8 cellular contexts compared by ENCODE assay signal in the genomic region with DNA sequence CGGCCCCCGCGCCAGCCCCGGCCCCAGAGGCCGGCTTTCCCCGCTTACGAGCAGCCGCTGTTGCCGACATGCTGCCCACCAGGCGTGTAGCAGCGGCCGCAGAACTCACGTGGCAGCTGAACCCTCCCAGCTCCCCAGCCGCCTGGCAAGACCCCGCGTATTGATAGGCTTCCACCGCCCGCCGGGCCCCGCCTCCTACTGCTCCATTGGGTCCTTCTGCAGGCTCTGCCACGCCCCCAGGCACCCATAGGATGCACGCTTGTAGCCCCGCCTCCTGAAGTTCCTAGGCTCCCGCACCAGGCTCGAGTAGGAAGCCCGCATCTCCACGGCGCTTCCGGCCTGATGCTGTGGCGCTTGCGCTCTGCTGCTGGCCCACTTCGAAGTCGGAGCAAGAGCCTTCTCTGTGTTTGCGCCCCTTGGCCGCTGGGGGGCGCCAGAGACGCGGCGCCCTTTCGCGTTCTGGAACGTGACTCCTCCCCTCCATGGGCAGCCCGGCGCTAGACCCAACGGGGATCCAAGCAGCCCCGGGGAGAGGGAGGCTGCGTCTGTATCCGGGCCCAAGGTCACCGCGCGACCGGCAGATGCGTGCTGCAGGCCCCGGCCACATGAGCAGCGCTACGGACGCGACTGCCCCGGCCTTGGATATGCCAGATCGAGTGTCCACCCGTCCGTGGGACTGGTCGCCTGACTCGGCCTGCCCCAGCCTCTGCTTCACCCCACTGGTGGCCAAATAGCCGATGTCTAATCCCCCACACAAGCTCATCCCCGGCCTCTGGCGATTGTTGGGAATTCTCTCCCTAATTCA. TPM values are rescaled to one million over a fixed set of nuclear protein-coding genes. Genes with fewer than 3 reads are reported as not detected.
DNase-seq lines count a peak whose midpoint lies in the region; ATAC-seq and TF ChIP-seq lines count a peak whose summit lies in the region.

A gene (plus strand): TSS at position 566 of the 805 bp plus-strand sequence. CDS start 993 bp downstream, outside the sequence.
A gene with protein sequence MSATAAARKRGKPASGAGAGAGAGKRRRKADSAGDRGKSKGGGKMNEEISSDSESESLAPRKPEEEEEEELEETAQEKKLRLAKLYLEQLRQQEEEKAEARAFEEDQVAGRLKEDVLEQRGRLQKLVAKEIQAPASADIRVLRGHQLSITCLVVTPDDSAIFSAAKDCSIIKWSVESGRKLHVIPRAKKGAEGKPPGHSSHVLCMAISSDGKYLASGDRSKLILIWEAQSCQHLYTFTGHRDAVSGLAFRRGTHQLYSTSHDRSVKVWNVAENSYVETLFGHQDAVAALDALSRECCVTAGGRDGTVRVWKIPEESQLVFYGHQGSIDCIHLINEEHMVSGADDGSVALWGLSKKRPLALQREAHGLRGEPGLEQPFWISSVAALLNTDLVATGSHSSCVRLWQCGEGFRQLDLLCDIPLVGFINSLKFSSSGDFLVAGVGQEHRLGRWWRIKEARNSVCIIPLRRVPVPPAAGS (minus strand): TSS at position 107 of the 805 bp plus-strand sequence. CDS start 37 bp downstream, at position 70.

- peak within 1 kb of the TSS; percentile 85 for H3K27ac Mint-ChIP-seq in dendritic cell treated with granulocyte-macrophage colony-stimulating factor and Interleukin-4, amounts not matched to agents 40 ng/mL and 50 ng/mL, for 4 days

- H3K36me3 Mint-ChIP-seq in dendritic cell treated with granulocyte-macrophage colony-stimulating factor and Interleukin-4, amounts not matched to agents 40 ng/mL and 50 ng/mL, for 4 days (ENCODE audit: low read depth): peaks cover 38% of the 10 kb centered on the region

- TF ChIP-seq CTCF in C4-2B (conservative IDR thresholded peaks at IDR 0.05) (peak; percentile 99), left lung (IDR thresholded peaks at IDR 0.05) (peak; percentile 99 to 100)

- H3K27me3 ChIP-seq in left lung: no peaks in the 10 kb centered on the region

- peaks cover 48% of the 10 kb centered on the region for H3K4me1 Mint-ChIP-seq in dendritic cell treated with granulocyte-macrophage colony-stimulating factor and Interleukin-4, amounts not matched to agents 40 ng/mL and 50 ng/mL, for 4 days (ENCODE audit: low read depth)

- H3K4me3 ChIP-seq in left lung: peak within 1 kb of the TSS; percentile 63 to 86

- peak; percentile 99 for DNase-seq in NCI-H748 (lab: John Stamatoyannopoulos, UW; ENCODE audit: unreplicated experiment)
- DNase-seq in activated CD4-positive, alpha-beta T cell treated with anti-CD3 and anti-CD28 coated beads, Interleukin-2, amount 50 U/mL, for 24 hours (ENCODE audit: low read depth in 1 of 2, low spot score in 1 of 2): peak; percentile 97 to 99
- DNase-seq in left lung: peak; percentile 100
- DNase-seq in stimulated activated CD4-positive, alpha-beta T cell treated with anti-CD3 and anti-CD28 coated beads, Interleukin-4, amount 100 ng/mL, for 1 hour: peak; percentile 100

- no peaks in the 10 kb centered on the region for H3K9me3 Mint-ChIP-seq in dendritic cell treated with granulocyte-macrophage colony-stimulating factor and Interleukin-4, amounts not matched to agents 40 ng/mL and 50 ng/mL, for 4 days

- ATAC-seq in GM19328 (IDR thresholded peaks at IDR 0.05; ENCODE audit: unreplicated experiment): peak; percentile 92
- ATAC-seq in HG03521 (IDR thresholded peaks at IDR 0.05; ENCODE audit: unreplicated experiment): peak; percentile 90
- peak; percentile 93 for ATAC-seq in left lung

- intact Hi-C loops in dendritic cell treated with granulocyte-macrophage colony-stimulating factor and Interleukin-4, amounts not matched to agents 40 ng/mL and 50 ng/mL, for 4 days (cut with micrococcal nuclease): loop anchor here (1.0 to 5.0 kb wide), 3 partner anchors 32 to 115 kb away; a partner anchor contains a TSS
- intact Hi-C loops in left lung (cut with DNase I): no loop called here

- H3K27me3 Mint-ChIP-seq in dendritic cell treated with granulocyte-macrophage colony-stimulating factor and Interleukin-4, amounts not matched to agents 40 ng/mL and 50 ng/mL, for 4 days: no peaks in the 10 kb centered on the region

- no peaks in the 10 kb centered on the region for H3K9me3 ChIP-seq in left lung

- peaks cover 0 to 25% of the 10 kb centered on the region in 2 donors for H3K36me3 ChIP-seq in left lung

- H3K27ac ChIP-seq in C4-2B (peak within 1 kb of the TSS; percentile 81), left lung (peak within 1 kb of the TSS; percentile 88 to 93)

- H3K4me1 ChIP-seq in left lung: peaks cover 11 to 41% of the 10 kb centered on the region in 2 donors

- peak within 1 kb of the TSS; percentile 82 for H3K4me3 Mint-ChIP-seq in dendritic cell treated with granulocyte-macrophage colony-stimulating factor and Interleukin-4, amounts not matched to agents 40 ng/mL and 50 ng/mL, for 4 days

RNA-seq across cellular contexts. Expression of the first gene that starts in this region (rescaled TPM):
- total RNA-seq in left lung: 10 to 100 TPM; 21.0 to 21.4 TPM

RNA-seq across cellular contexts. Expression of the second gene that starts in this region (rescaled TPM):
- 10 to 100 TPM; 14.5 to 25.7 TPM for total RNA-seq in left lung

Comparison
In these comparisons a context has a peak if more than half of its experiments do, and no peak if none do; other contexts are left out.
1. Peak in every context shown above with its lines: DNase-seq, ATAC-seq, H3K4me3 ChIP-seq and H3K27ac ChIP-seq.